Comparison of ENCODE assay signal across 25 cellular contexts in genomic region chr2:62361964-62362363, GRCh38.
"Had no signal": no experiment of that assay in that cellular context is flagged by ENCODE, and none has a peak within 500 bp of the region (broad histone marks: within the 10 kb centered on the region; RNA-seq: fewer than 3 reads in every experiment).

No MANE protein-coding gene starts in this region.

- H3K4me3 ChIP-seq: left lung, lower lobe of right lung, pancreas, prostate gland, sigmoid colon, spleen, transverse colon, upper lobe of left lung, vagina had no signal

- H3K4me1 ChIP-seq: left lung, lower lobe of right lung, pancreas, prostate gland, sigmoid colon, spleen, transverse colon, upper lobe of left lung, vagina had no signal

- H3K27me3 ChIP-seq: left lung, pancreas, sigmoid colon, spleen, transverse colon, upper lobe of left lung, vagina had no signal

- H3K9me3 ChIP-seq: pancreas, prostate gland, sigmoid colon, transverse colon, vagina had no signal

- DNase-seq: hippocampal formation; kidney glomerular epithelial cell; left cardiac atrium; lower lobe of right lung; mesenchymal stem cell; naive thymus-derived CD8-positive, alpha-beta T cell; nucleus accumbens; posterior cingulate gyrus; retina; right cardiac atrium; sigmoid colon; spleen; stimulated activated CD4-positive, alpha-beta T cell treated with anti-CD3 and anti-CD28 coated beads, Interleukin-4, amount 100 ng/mL, for 24 hours; stimulated activated naive CD4-positive, alpha-beta T cell treated with Interleukin-2 at 50 U/mL for 16 hours; stimulated activated naive CD8-positive, alpha-beta T cell treated with anti-CD3 and anti-CD28 coated beads, Interleukin-15, amount 100 ng/mL, for 72 hours; substantia nigra; transverse colon had no signal

- ATAC-seq: left cardiac atrium; naive thymus-derived CD8-positive, alpha-beta T cell; pancreas; right cardiac atrium; stimulated activated effector memory CD8-positive, alpha-beta T cell treated with anti-CD3 and anti-CD28 coated beads, Interleukin-12 subunit alpha, Interleukin-12 subunit beta, amount 100 ng/mL, for 72 hours; stimulated activated naive CD8-positive, alpha-beta T cell treated with anti-CD3 and anti-CD28 coated beads, Interleukin-15, amount 100 ng/mL, for 72 hours had no signal

- FAIRE-seq: keratinocyte, pancreas, small intestine had no signal

- H3K27ac ChIP-seq: left lung, lower lobe of right lung, pancreas, prostate gland, sigmoid colon, spleen, transverse colon, upper lobe of left lung, vagina had no signal

- H3K36me3 ChIP-seq: left lung, lower lobe of right lung, pancreas, prostate gland, sigmoid colon, spleen, transverse colon, upper lobe of left lung, vagina had no signal
